Comparison of ENCODE assay signal across 8 cellular contexts in the genomic region with DNA sequence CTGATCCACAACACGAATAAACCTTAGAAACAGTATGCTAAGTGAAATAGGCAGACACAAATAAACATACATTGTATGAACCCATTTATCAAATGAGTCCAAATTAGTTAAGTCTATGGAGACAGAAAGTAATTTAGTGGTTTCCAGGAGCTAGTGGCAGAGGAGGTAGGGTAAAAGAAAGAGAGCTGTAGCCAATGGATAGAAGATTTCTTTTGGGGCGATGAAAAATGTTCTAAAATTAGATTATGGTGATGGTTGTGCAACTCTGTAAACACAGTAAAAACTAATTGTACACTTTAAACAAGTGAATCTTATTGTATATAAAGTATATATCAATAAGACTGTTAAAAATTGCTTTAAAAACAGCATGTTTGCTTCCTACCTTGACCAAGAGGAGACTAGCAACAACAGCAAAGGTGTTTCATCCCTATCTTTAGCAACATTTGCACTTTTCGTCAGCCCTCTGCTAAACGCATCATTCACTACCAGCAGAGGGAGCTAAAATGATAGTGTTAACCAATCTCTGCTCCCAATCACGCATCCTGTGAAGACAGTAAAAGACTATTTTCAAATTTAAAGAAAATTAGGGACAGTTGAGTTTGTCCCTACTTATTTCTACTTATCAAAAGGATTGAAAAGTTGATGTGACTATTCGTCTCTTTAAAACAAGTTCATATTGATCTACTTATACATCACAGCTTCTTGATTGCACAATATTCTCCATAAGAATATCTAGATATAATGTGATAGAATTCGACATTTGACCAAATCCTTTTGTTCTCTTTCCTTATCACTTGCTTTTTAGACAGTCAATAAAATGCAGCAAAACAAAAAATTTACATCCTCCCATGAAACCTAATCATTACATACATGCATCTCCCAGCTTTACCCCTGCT. TPM values are rescaled to one million over a fixed set of nuclear protein-coding genes. Genes with fewer than 3 reads are reported as not detected.
DNase-seq lines count a peak whose midpoint lies in the region; ATAC-seq and TF ChIP-seq lines count a peak whose summit lies in the region.

No MANE protein-coding gene starts in this region.

- H3K36me3 ChIP-seq in DOHH2 (ENCODE audit: control insufficient read depth, low read length) (no peaks in the 10 kb centered on the region), hepatocyte (replicated peaks; ENCODE audit: insufficient read depth, low read depth) (no peaks in the 10 kb centered on the region)

- no peak overlapping the region for H3K27ac Mint-ChIP-seq in stimulated activated naive CD8-positive, alpha-beta T cell treated with anti-CD3 and anti-CD28 coated beads, Interleukin-15, amount 100 ng/mL, for 72 hours

- H3K4me3 ChIP-seq in DOHH2 (ENCODE audit: low read length) = no peak overlapping the region
- no peak overlapping the region for H3K4me3 ChIP-seq in hepatocyte

- H3K4me1 Mint-ChIP-seq in stimulated activated naive CD8-positive, alpha-beta T cell treated with anti-CD3 and anti-CD28 coated beads, Interleukin-15, amount 100 ng/mL, for 72 hours = no peaks in the 10 kb centered on the region

- H3K9me2 ChIP-seq in DOHH2 (replicated peaks; ENCODE audit: control insufficient read depth, low read length) (no peaks in the 10 kb centered on the region), hepatocyte (replicated peaks; ENCODE audit: insufficient read depth) (no peaks in the 10 kb centered on the region)

- H3K4me1 ChIP-seq in DOHH2 (ENCODE audit: control insufficient read depth, low read length) = no peaks in the 10 kb centered on the region
- no peaks in the 10 kb centered on the region for H3K4me1 ChIP-seq in hepatocyte (ENCODE audit: insufficient read depth)

- H2AFZ ChIP-seq in hepatocyte = no peak overlapping the region

- H3K4me3 Mint-ChIP-seq in stimulated activated naive CD8-positive, alpha-beta T cell treated with anti-CD3 and anti-CD28 coated beads, Interleukin-15, amount 100 ng/mL, for 72 hours = no peak overlapping the region

- H3K4me2 ChIP-seq in DOHH2 (ENCODE audit: low read length) (no peak overlapping the region), hepatocyte (no peak overlapping the region)

- H3K9me3 Mint-ChIP-seq in stimulated activated naive CD8-positive, alpha-beta T cell treated with anti-CD3 and anti-CD28 coated beads, Interleukin-15, amount 100 ng/mL, for 72 hours = peaks cover 8 to 15% of the 10 kb centered on the region in 2 donors

- peaks cover 9% of the 10 kb centered on the region; the same call in 1 of the 2 replicates for H3K9me3 ChIP-seq in DOHH2 (ENCODE audit: control insufficient read depth, insufficient read depth, low read length)
- peaks cover 4% of the 10 kb centered on the region for H3K9me3 ChIP-seq in hepatocyte (ENCODE audit: low read depth)

- TF ChIP-seq CTCF in DOHH2 (IDR thresholded peaks at IDR 0.05; ENCODE audit: low read depth, low read length, poor library complexity, severe bottlenecking) (peak; percentile 64), hepatocyte (IDR thresholded peaks at IDR 0.05; ENCODE audit: poor library complexity) (peak; percentile 83)

- H3K27me3 ChIP-seq in DOHH2 (ENCODE audit: control insufficient read depth, low read length) = no peaks in the 10 kb centered on the region
- no peaks in the 10 kb centered on the region for H3K27me3 ChIP-seq in hepatocyte

- DNase-seq in NCI-H345 treated with DMSO at 0.1 percent for 48 hours (lab: John Stamatoyannopoulos, UW; ENCODE audit: unreplicated experiment) (peak; percentile 51), amniotic stem cell (lab: John Stamatoyannopoulos, UW) (peak; percentile 43), hepatocyte (ENCODE audit: low spot score) (peak; percentile 80), ureter (ENCODE audit: low spot score) (no peak)
- peak; percentile 19 to 22 for DNase-seq in stimulated activated naive CD8-positive, alpha-beta T cell treated with anti-CD3 and anti-CD28 coated beads, Interleukin-15, amount 100 ng/mL, for 72 hours

- H3F3A ChIP-seq in DOHH2 (ENCODE audit: control insufficient read depth, insufficient read depth) = no peaks in the 10 kb centered on the region

- peak; percentile 92 for ATAC-seq in GM19351 (IDR thresholded peaks at IDR 0.05; ENCODE audit: unreplicated experiment)
- ATAC-seq in HG03432 (IDR thresholded peaks at IDR 0.05; ENCODE audit: unreplicated experiment) = peak; percentile 92
- peak; percentile 66 for ATAC-seq in stimulated activated naive CD8-positive, alpha-beta T cell treated with anti-CD3 and anti-CD28 coated beads, Interleukin-15, amount 100 ng/mL, for 72 hours

- H3K79me2 ChIP-seq in DOHH2 (ENCODE audit: control insufficient read depth, low read length) (no peaks in the 10 kb centered on the region), hepatocyte (no peaks in the 10 kb centered on the region)

- WGBS in hepatocyte (ENCODE audit: low lambda C conversion rate, missing lambda C conversion rate) = 33% methylated on average over 7 of the region's 7 CpGs

- no peaks in the 10 kb centered on the region for H3K27me3 Mint-ChIP-seq in stimulated activated naive CD8-positive, alpha-beta T cell treated with anti-CD3 and anti-CD28 coated beads, Interleukin-15, amount 100 ng/mL, for 72 hours

- H4K20me1 ChIP-seq in DOHH2 (ENCODE audit: control insufficient read depth, insufficient read depth, low read depth, low read length) (no peaks in the 10 kb centered on the region), hepatocyte (ENCODE audit: insufficient read depth, poor library complexity, severe bottlenecking) (no peaks in the 10 kb centered on the region)

- H3K27ac ChIP-seq in DOHH2 (ENCODE audit: low read depth, low read length) (no peak overlapping the region), hepatocyte (no peak overlapping the region)

RNA-seq across cellular contexts. Expression of gene LGR5, which starts 24.0 kb away (rescaled TPM):
- total RNA-seq in hepatocyte (5.7 and 7.2 TPM in 2 replicates), ureter (1.6 TPM)
- 4.4 and 6.6 TPM in 2 replicates for polyA plus RNA-seq in hepatocyte
